In genomic region chr20:20734475-20734948, GRCh38 we compare ENCODE assay signal across 12 cellular contexts. TPM values are rescaled to one million over a fixed set of nuclear protein-coding genes. Genes with fewer than 3 reads are reported as not detected.
A peak's percentile ranks its signal among the peaks of the same experiment; 100 is the strongest.
DNase-seq lines count a peak whose midpoint lies in the region; ATAC-seq lines count a peak whose summit lies in the region.
"Had no signal": no experiment of that assay in that cellular context is flagged by ENCODE, and none has a peak within 500 bp of the region (broad histone marks: within the 10 kb centered on the region; RNA-seq: fewer than 3 reads in every experiment).

No MANE protein-coding gene starts in this region.

- H3K4me3 Mint-ChIP-seq in activated CD4-positive, alpha-beta T cell treated with anti-CD3 and anti-CD28 coated beads, Interleukin-2, amount 10 ng/mL, durations not matched to agents 7 days and 5 days = no peak overlapping the region
- no peak overlapping the region for H3K4me3 Mint-ChIP-seq in activated T-helper 2 cell treated with anti-CD3 and anti-CD28 coated beads, Interferon-gamma antibody, Interleukin-2, Interleukin-4, amounts not matched to agents 10 μg/mL and 5 μg/mL and 100 μg/mL, durations not matched to agents 14 hours and 24 hours and 36 hours (ENCODE audit: low read depth)
- H3K4me3 Mint-ChIP-seq in stimulated activated naive B cell treated with anti-CD40 and anti-IgM and Interleukin-4, amounts not matched to agents 10 μg/mL and 1 μg/mL and 100 μg/mL, for 72 hours = peak overlapping the region in 1 of 2 donors; percentile 65

- H3K9me3 Mint-ChIP-seq in activated CD4-positive, alpha-beta T cell treated with anti-CD3 and anti-CD28 coated beads, Interleukin-2, amount 10 ng/mL, durations not matched to agents 7 days and 5 days = no peaks in the 10 kb centered on the region
- no peaks in the 10 kb centered on the region for H3K9me3 Mint-ChIP-seq in activated T-helper 2 cell treated with anti-CD3 and anti-CD28 coated beads, Interferon-gamma antibody, Interleukin-2, Interleukin-4, amounts not matched to agents 10 μg/mL and 5 μg/mL and 100 μg/mL, durations not matched to agents 14 hours and 24 hours and 36 hours
- peaks cover 0 to 1% of the 10 kb centered on the region in 2 donors for H3K9me3 Mint-ChIP-seq in stimulated activated naive B cell treated with anti-CD40 and anti-IgM and Interleukin-4, amounts not matched to agents 10 μg/mL and 1 μg/mL and 100 μg/mL, for 72 hours

- H3K27ac Mint-ChIP-seq in activated CD4-positive, alpha-beta T cell treated with anti-CD3 and anti-CD28 coated beads, Interleukin-2, amount 10 ng/mL, durations not matched to agents 7 days and 5 days = peak overlapping the region; percentile 61
- peak overlapping the region; percentile 30 for H3K27ac Mint-ChIP-seq in activated T-helper 2 cell treated with anti-CD3 and anti-CD28 coated beads, Interferon-gamma antibody, Interleukin-2, Interleukin-4, amounts not matched to agents 10 μg/mL and 5 μg/mL and 100 μg/mL, durations not matched to agents 14 hours and 24 hours and 36 hours
- peak overlapping the region; percentile 84 for H3K27ac Mint-ChIP-seq in stimulated activated naive B cell treated with anti-CD40 and anti-IgM and Interleukin-4, amounts not matched to agents 10 μg/mL and 1 μg/mL and 100 μg/mL, for 72 hours

- no peak overlapping the region for H3K4me3 ChIP-seq in MG63
- H3K4me3 ChIP-seq: body of pancreas, hepatocyte, K562 had no signal

- no peaks in the 10 kb centered on the region for H3K27me3 ChIP-seq in MG63
- H3K27me3 ChIP-seq: body of pancreas, hepatocyte had no signal

- no peaks in the 10 kb centered on the region for H3K36me3 ChIP-seq in MG63

- CTCF ChIA-PET in activated CD4-positive, alpha-beta T cell treated with anti-CD3 and anti-CD28 coated beads, Interleukin-2, amount 10 ng/mL, durations not matched to agents 7 days and 5 days (lab: Charles Lee) = interaction anchor here (0.5 to 1.2 kb wide), 2 partner anchors 19 to 37 kb away, joined by 3 read pairs; no protein-coding TSS in a partner anchor

- no peaks in the 10 kb centered on the region for H3K36me3 Mint-ChIP-seq in activated CD4-positive, alpha-beta T cell treated with anti-CD3 and anti-CD28 coated beads, Interleukin-2, amount 10 ng/mL, durations not matched to agents 7 days and 5 days (ENCODE audit: low read depth)
- no peaks in the 10 kb centered on the region for H3K36me3 Mint-ChIP-seq in activated T-helper 2 cell treated with anti-CD3 and anti-CD28 coated beads, Interferon-gamma antibody, Interleukin-2, Interleukin-4, amounts not matched to agents 10 μg/mL and 5 μg/mL and 100 μg/mL, durations not matched to agents 14 hours and 24 hours and 36 hours (ENCODE audit: low read depth)
- H3K36me3 Mint-ChIP-seq in stimulated activated naive B cell treated with anti-CD40 and anti-IgM and Interleukin-4, amounts not matched to agents 10 μg/mL and 1 μg/mL and 100 μg/mL, for 72 hours = no peaks in the 10 kb centered on the region

- POLR2A ChIA-PET in activated CD4-positive, alpha-beta T cell treated with anti-CD3 and anti-CD28 coated beads, Interleukin-2, amount 10 ng/mL, durations not matched to agents 7 days and 5 days (lab: Charles Lee) = no interaction called here

- H3K27me3 Mint-ChIP-seq in activated CD4-positive, alpha-beta T cell treated with anti-CD3 and anti-CD28 coated beads, Interleukin-2, amount 10 ng/mL, durations not matched to agents 7 days and 5 days = peaks cover 5% of the 10 kb centered on the region
- H3K27me3 Mint-ChIP-seq in activated T-helper 2 cell treated with anti-CD3 and anti-CD28 coated beads, Interferon-gamma antibody, Interleukin-2, Interleukin-4, amounts not matched to agents 10 μg/mL and 5 μg/mL and 100 μg/mL, durations not matched to agents 14 hours and 24 hours and 36 hours (ENCODE audit: low read depth) = peaks cover 8% of the 10 kb centered on the region
- no peaks in the 10 kb centered on the region for H3K27me3 Mint-ChIP-seq in stimulated activated naive B cell treated with anti-CD40 and anti-IgM and Interleukin-4, amounts not matched to agents 10 μg/mL and 1 μg/mL and 100 μg/mL, for 72 hours

- no peaks in the 10 kb centered on the region for H3K9me3 ChIP-seq in MG63
- H3K9me3 ChIP-seq: body of pancreas had no signal

- intact Hi-C loops in activated T-helper 2 cell treated with anti-CD3 and anti-CD28 coated beads, Interferon-gamma antibody, Interleukin-2, Interleukin-4, amounts not matched to agents 10 μg/mL and 5 μg/mL and 100 μg/mL, durations not matched to agents 14 hours and 24 hours and 36 hours (cut with micrococcal nuclease) = no loop called here

- DNase-seq in activated CD4-positive, alpha-beta T cell treated with anti-CD3 and anti-CD28 coated beads, Interleukin-2, amount 10 ng/mL, durations not matched to agents 7 days and 5 days = peak; percentile 40
- no peak for DNase-seq in activated CD4-positive, alpha-beta T cell treated with anti-CD3 and anti-CD28 coated beads for 1 hour
- DNase-seq in KG1 (lab: John Stamatoyannopoulos, UW) (peak; percentile 92), MG63 (no peak), COLO668 (lab: John Stamatoyannopoulos, UW; ENCODE audit: unreplicated experiment) (no peak)
- DNase-seq in activated T-helper 2 cell treated with anti-CD3 and anti-CD28 coated beads, Interferon-gamma antibody, Interleukin-2, Interleukin-4, amounts not matched to agents 10 μg/mL and 5 μg/mL and 100 μg/mL, durations not matched to agents 14 hours and 24 hours and 36 hours (ENCODE audit: low spot score) = no peak
- peak; percentile 58 for DNase-seq in stimulated activated naive B cell treated with anti-CD40 and anti-IgM and Interleukin-4, amounts not matched to agents 10 μg/mL and 1 μg/mL and 100 μg/mL, for 72 hours
- DNase-seq: body of pancreas had no signal

- H3K4me1 Mint-ChIP-seq in activated CD4-positive, alpha-beta T cell treated with anti-CD3 and anti-CD28 coated beads, Interleukin-2, amount 10 ng/mL, durations not matched to agents 7 days and 5 days = peaks cover 16% of the 10 kb centered on the region
- peaks cover 11% of the 10 kb centered on the region for H3K4me1 Mint-ChIP-seq in activated T-helper 2 cell treated with anti-CD3 and anti-CD28 coated beads, Interferon-gamma antibody, Interleukin-2, Interleukin-4, amounts not matched to agents 10 μg/mL and 5 μg/mL and 100 μg/mL, durations not matched to agents 14 hours and 24 hours and 36 hours (ENCODE audit: low read depth)
- H3K4me1 Mint-ChIP-seq in stimulated activated naive B cell treated with anti-CD40 and anti-IgM and Interleukin-4, amounts not matched to agents 10 μg/mL and 1 μg/mL and 100 μg/mL, for 72 hours = peaks cover 24 to 44% of the 10 kb centered on the region in 2 donors

- ATAC-seq in stimulated activated naive B cell treated with anti-CD40 and anti-IgM and Interleukin-4, amounts not matched to agents 10 μg/mL and 1 μg/mL and 100 μg/mL, for 72 hours (replicated peaks) = peak; percentile 88 to 91
- ATAC-seq in GM18502 (IDR thresholded peaks at IDR 0.05; ENCODE audit: poor library complexity, unreplicated experiment) = no peak
- ATAC-seq: body of pancreas, K562, Right ventricle myocardium inferior had no signal

RNA-seq across cellular contexts. Expression of gene RALGAPA2, which starts 22.1 kb away (rescaled TPM):
- total RNA-seq in activated CD4-positive, alpha-beta T cell treated with anti-CD3 and anti-CD28 coated beads, Interleukin-2, amount 10 ng/mL, durations not matched to agents 7 days and 5 days = 10 to 100 TPM; 26.4 to 31.7 TPM
- 22.1 and 25.0 TPM in 2 replicates for total RNA-seq in activated T-helper 2 cell treated with anti-CD3 and anti-CD28 coated beads, Interferon-gamma antibody, Interleukin-2, Interleukin-4, amounts not matched to agents 10 μg/mL and 5 μg/mL and 100 μg/mL, durations not matched to agents 14 hours and 24 hours and 36 hours
- 0.53 and 4.8 TPM in 2 replicates for total RNA-seq in MG63 (2014; rRNA removed; shearing (Covaris generic); ENCODE audit: low replicate concordance)

Comparison
In these comparisons a context has a peak if more than half of its experiments do, and no peak if none do; other contexts are left out.
1. DNase-seq: peak in activated CD4-positive, alpha-beta T cell treated with anti-CD3 and anti-CD28 coated beads, Interleukin-2, amount 10 ng/mL, durations not matched to agents 7 days and 5 days (single experiment), KG1 (single experiment) and stimulated activated naive B cell treated with anti-CD40 and anti-IgM and Interleukin-4, amounts not matched to agents 10 μg/mL and 1 μg/mL and 100 μg/mL, for 72 hours (single experiment); none in activated CD4-positive, alpha-beta T cell treated with anti-CD3 and anti-CD28 coated beads for 1 hour (single experiment), activated T-helper 2 cell treated with anti-CD3 and anti-CD28 coated beads, Interferon-gamma antibody, Interleukin-2, Interleukin-4, amounts not matched to agents 10 μg/mL and 5 μg/mL and 100 μg/mL, durations not matched to agents 14 hours and 24 hours and 36 hours (single experiment), MG63 (single experiment) and COLO668 (single experiment).
2. H3K27ac Mint-ChIP-seq: peak in every context shown above with its lines; median percentile 84 in stimulated activated naive B cell treated with anti-CD40 and anti-IgM and Interleukin-4, amounts not matched to agents 10 μg/mL and 1 μg/mL and 100 μg/mL, for 72 hours; 61 in activated CD4-positive, alpha-beta T cell treated with anti-CD3 and anti-CD28 coated beads, Interleukin-2, amount 10 ng/mL, durations not matched to agents 7 days and 5 days; 30 in activated T-helper 2 cell treated with anti-CD3 and anti-CD28 coated beads, Interferon-gamma antibody, Interleukin-2, Interleukin-4, amounts not matched to agents 10 μg/mL and 5 μg/mL and 100 μg/mL, durations not matched to agents 14 hours and 24 hours and 36 hours.